27 cellular contexts compared by ENCODE assay signal in the genomic region with DNA sequence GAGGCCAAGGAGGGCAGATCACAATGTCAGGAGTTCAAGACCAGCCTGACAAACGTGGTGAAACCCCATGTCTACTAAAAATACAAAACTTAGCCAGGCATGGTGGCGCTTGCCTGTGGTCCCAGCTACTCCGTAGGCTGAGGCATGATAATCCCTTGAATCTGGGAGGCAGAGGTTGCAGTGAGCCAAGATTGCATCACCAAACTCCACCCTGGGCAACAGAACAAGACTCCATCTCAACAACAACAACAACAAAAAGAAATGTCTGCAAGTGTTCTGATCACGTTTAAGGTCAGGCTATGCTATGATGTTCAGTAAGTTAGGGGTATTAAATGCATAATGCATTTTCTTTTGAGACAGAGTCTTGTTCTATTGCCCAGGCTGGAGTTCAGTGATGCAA. TPM values are rescaled to one million over a fixed set of nuclear protein-coding genes. Genes with fewer than 3 reads are reported as not detected.
"Had no signal": no experiment of that assay in that cellular context is flagged by ENCODE, and none has a peak within 500 bp of the region (broad histone marks: within the 10 kb centered on the region; RNA-seq: fewer than 3 reads in every experiment).

No MANE protein-coding gene starts in this region.

- H3K79me2 ChIP-seq: parathyroid adenoma had no signal

- H3K27ac ChIP-seq: colonic mucosa, epithelial cell of prostate, neural progenitor cell, parathyroid adenoma, prostate gland, right atrium auricular region, suprapubic skin, transverse colon, upper lobe of right lung, uterus had no signal

- H3K27me3 ChIP-seq: colonic mucosa, right atrium auricular region, suprapubic skin, upper lobe of right lung, uterus had no signal

- ATAC-seq: esophagus mucosa; left lobe of liver; naive thymus-derived CD4-positive, alpha-beta T cell; stimulated activated naive CD8-positive, alpha-beta T cell treated with anti-CD3 and anti-CD28 coated beads, Interleukin-15, amount 100 ng/mL, for 72 hours; upper lobe of right lung had no signal

- DNase-seq: colonic mucosa; effector CD8-positive, alpha-beta T cell; endodermal cell; mesenchymal stem cell; midbrain; naive thymus-derived CD4-positive, alpha-beta T cell; small intestine; stimulated activated CD4-positive, alpha-beta T cell treated with anti-CD3 and anti-CD28 coated beads, Interleukin-15, amount 100 ng/mL, for 24 hours; stimulated activated CD4-positive, alpha-beta T cell treated with anti-CD3 and anti-CD28 coated beads, Interleukin-2, amount 100 ng/mL, for 48 hours; stimulated activated naive CD4-positive, alpha-beta T cell; stimulated activated naive CD8-positive, alpha-beta T cell treated with anti-CD3 and anti-CD28 coated beads, Interleukin-15, amount 100 ng/mL, for 72 hours; transverse colon; upper lobe of right lung; uterus had no signal

- H2AFZ ChIP-seq: neural progenitor cell, parathyroid adenoma had no signal

- H3K4me2 ChIP-seq: neural progenitor cell had no signal

- FAIRE-seq: frontal cortex, kidney, small intestine had no signal

- H3K9ac ChIP-seq: neural progenitor cell, parathyroid adenoma had no signal

- H3K9me3 ChIP-seq: colonic mucosa, prostate gland, right atrium auricular region, suprapubic skin, transverse colon, upper lobe of right lung, uterus had no signal

- H3K4me1 ChIP-seq: colonic mucosa, neural progenitor cell, parathyroid adenoma, prostate gland, right atrium auricular region, suprapubic skin, transverse colon, upper lobe of right lung, uterus had no signal

- H3K4me3 ChIP-seq: colonic mucosa, neural progenitor cell, prostate gland, right atrium auricular region, suprapubic skin, transverse colon, upper lobe of right lung, uterus had no signal

- H3K36me3 ChIP-seq: colonic mucosa, neural progenitor cell, prostate gland, right atrium auricular region, suprapubic skin, transverse colon, upper lobe of right lung, uterus had no signal

RNA-seq across cellular contexts. Expression of gene PLD4, which starts 6.7 kb away (rescaled TPM):
- total RNA-seq: endodermal cell, left lobe of liver, lung microvascular endothelial cell, osteoblast had no signal
- polyA plus RNA-seq: fibroblast of lung had no signal
